ENCODE assay signal across 1 cellular context in genomic region chr9:136898483-136899100, GRCh38.
TF ChIP-seq lines count a peak whose summit lies in the region.

No MANE protein-coding gene starts in this region.

TF ChIP-seq in GM12878, 131 proteins besides CTCF, POLR2A, EP300 and RAD21:
- TF ChIP-seq TAF1 (IDR thresholded peaks at IDR 0.05; ENCODE audit: borderline replicate concordance, low read depth, low read length) (no peak), ZNF592 (IDR thresholded peaks at IDR 0.05) (no peak), ZNF384 (IDR thresholded peaks at IDR 0.05; ENCODE audit: borderline replicate concordance, low read depth, low read length) (no peak), MLLT1 (IDR thresholded peaks at IDR 0.05) (0 out of 2 replicates have a peak, but pooled peaks have one; percentile 47)
